ENCODE assay signal across 21 cellular contexts in genomic region chr15:85006655-85007054, GRCh38.
"Had no signal": no experiment of that assay in that cellular context is flagged by ENCODE, and none has a peak within 500 bp of the region (broad histone marks: within the 10 kb centered on the region; RNA-seq: fewer than 3 reads in every experiment).

No MANE protein-coding gene starts in this region.

- H3K4me3 Mint-ChIP-seq: central memory CD8-positive, alpha-beta T cell; naive thymus-derived CD4-positive, alpha-beta T cell; nephron; neural progenitor cell; stimulated activated memory B cell treated with anti-CD40 and anti-IgM and Interleukin-4, amounts not matched to agents 10 μg/mL and 1 μg/mL and 100 μg/mL, for 72 hours; stimulated activated naive CD8-positive, alpha-beta T cell treated with anti-CD3 and anti-CD28 coated beads, Interleukin-15, Interleukin-2, amounts not matched to agents 100 ng/mL and 50 ng/mL, for 24 hours had no signal

- H3K9ac ChIP-seq: neural progenitor cell, parathyroid adenoma had no signal

- H3K4me3 ChIP-seq: colonic mucosa, neural progenitor cell, sigmoid colon, spleen, thoracic aorta, tibial nerve, vagina had no signal

- H3K9me3 ChIP-seq: colonic mucosa, sigmoid colon, spleen, thoracic aorta, tibial nerve, vagina had no signal

- H3K27ac ChIP-seq: colonic mucosa, neural progenitor cell, parathyroid adenoma, sigmoid colon, spleen, thoracic aorta, vagina had no signal

- H3K27me3 Mint-ChIP-seq: central memory CD8-positive, alpha-beta T cell; naive thymus-derived CD4-positive, alpha-beta T cell; progenitor cell of endocrine pancreas; stimulated activated memory B cell treated with anti-CD40 and anti-IgM and Interleukin-4, amounts not matched to agents 10 μg/mL and 1 μg/mL and 100 μg/mL, for 72 hours; stimulated activated naive CD8-positive, alpha-beta T cell treated with anti-CD3 and anti-CD28 coated beads, Interleukin-15, Interleukin-2, amounts not matched to agents 100 ng/mL and 50 ng/mL, for 24 hours had no signal

- H3K36me3 Mint-ChIP-seq: neural progenitor cell; stimulated activated memory B cell treated with anti-CD40 and anti-IgM and Interleukin-4, amounts not matched to agents 10 μg/mL and 1 μg/mL and 100 μg/mL, for 72 hours had no signal

- H3K36me3 ChIP-seq: colonic mucosa, neural progenitor cell, sigmoid colon, spleen, thoracic aorta, tibial nerve, vagina had no signal

- FAIRE-seq: frontal cortex, keratinocyte had no signal

- ATAC-seq: naive thymus-derived CD4-positive, alpha-beta T cell; stimulated activated memory B cell treated with anti-CD40 and anti-IgM and Interleukin-4, amounts not matched to agents 10 μg/mL and 1 μg/mL and 100 μg/mL, for 72 hours had no signal

- H3K9me3 Mint-ChIP-seq: central memory CD8-positive, alpha-beta T cell; neural progenitor cell had no signal

- H3K27ac Mint-ChIP-seq: nephron; neural progenitor cell; progenitor cell of endocrine pancreas; stimulated activated memory B cell treated with anti-CD40 and anti-IgM and Interleukin-4, amounts not matched to agents 10 μg/mL and 1 μg/mL and 100 μg/mL, for 72 hours; stimulated activated naive CD8-positive, alpha-beta T cell treated with anti-CD3 and anti-CD28 coated beads, Interleukin-15, Interleukin-2, amounts not matched to agents 100 ng/mL and 50 ng/mL, for 24 hours had no signal

- H3K4me2 ChIP-seq: neural progenitor cell had no signal

- DNase-seq: colonic mucosa; dermis blood vessel endothelial cell; mammary epithelial cell; mesendoderm; midbrain; naive thymus-derived CD4-positive, alpha-beta T cell; sigmoid colon; spleen; stimulated activated CD4-positive, alpha-beta T cell treated with anti-CD3 and anti-CD28 coated beads, Interleukin-4, amount 100 ng/mL, for 4 hours had no signal
